In the genomic region with DNA sequence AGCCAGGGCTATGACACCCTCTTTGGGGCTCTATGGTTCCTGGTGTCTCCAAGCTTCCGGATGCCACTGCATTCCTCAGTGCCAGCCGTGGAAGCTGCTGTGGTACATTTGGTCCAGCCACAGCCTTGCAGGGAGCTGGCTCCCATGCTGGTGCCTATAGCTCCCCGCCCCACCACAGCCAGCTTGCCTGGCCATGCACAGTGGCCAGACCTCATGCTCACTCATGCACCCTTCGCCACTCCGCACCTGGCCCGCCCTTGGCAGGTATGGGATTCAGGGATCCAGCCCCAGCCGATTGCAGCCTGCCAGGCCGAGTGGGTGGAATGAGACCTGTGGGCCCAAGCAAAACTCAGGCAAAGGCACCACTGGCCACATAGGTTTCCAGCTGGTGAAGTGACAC, we compare ENCODE assay signal across 23 cellular contexts.
"Had no signal": no experiment of that assay in that cellular context is flagged by ENCODE, and none has a peak within 500 bp of the region (broad histone marks: within the 10 kb centered on the region; RNA-seq: fewer than 3 reads in every experiment).

No MANE protein-coding gene starts in this region.

- H3K27me3 ChIP-seq: heart left ventricle, right atrium auricular region, right lobe of liver, tibial nerve, upper lobe of left lung, vagina had no signal

- H2AFZ ChIP-seq: parathyroid adenoma had no signal

- H3K36me3 ChIP-seq: heart left ventricle, left ventricle myocardium inferior, right atrium auricular region, right lobe of liver, tibial nerve, upper lobe of left lung, vagina had no signal

- H3K4me1 ChIP-seq: heart left ventricle, left ventricle myocardium inferior, parathyroid adenoma, right atrium auricular region, right lobe of liver, tibial nerve, upper lobe of left lung, vagina had no signal

- H3K4me1 Mint-ChIP-seq: immature natural killer cell; memory B cell; naive thymus-derived CD4-positive, alpha-beta T cell; stimulated activated effector memory CD8-positive, alpha-beta T cell treated with anti-CD3 and anti-CD28 coated beads, Interleukin-12 subunit alpha, Interleukin-12 subunit beta, amount 100 ng/mL, for 72 hours; stimulated activated naive CD8-positive, alpha-beta T cell treated with anti-CD3 and anti-CD28 coated beads, Interleukin-15, amount 100 ng/mL, for 72 hours had no signal

- H3K27me3 Mint-ChIP-seq: memory B cell; naive thymus-derived CD4-positive, alpha-beta T cell; natural killer cell treated with Interleukin-12 subunit alpha and Interleukin-12 subunit beta and Interleukin-15 and Interleukin-18, amount 100 ng/mL, for 72 hours; stimulated activated naive CD8-positive, alpha-beta T cell treated with anti-CD3 and anti-CD28 coated beads, Interleukin-15, amount 100 ng/mL, for 72 hours had no signal

- H3K27ac Mint-ChIP-seq: immature natural killer cell; memory B cell; naive thymus-derived CD4-positive, alpha-beta T cell; natural killer cell treated with Interleukin-12 subunit alpha and Interleukin-12 subunit beta and Interleukin-15 and Interleukin-18, amount 100 ng/mL, for 72 hours; stimulated activated effector memory CD8-positive, alpha-beta T cell treated with anti-CD3 and anti-CD28 coated beads, Interleukin-12 subunit alpha, Interleukin-12 subunit beta, amount 100 ng/mL, for 72 hours; stimulated activated naive CD8-positive, alpha-beta T cell treated with anti-CD3 and anti-CD28 coated beads, Interleukin-15, amount 100 ng/mL, for 72 hours had no signal

- H3K4me3 ChIP-seq: heart left ventricle, left ventricle myocardium inferior, lung, mucosa of descending colon, right atrium auricular region, right lobe of liver, skin epidermis, tibial nerve, upper lobe of left lung, vagina had no signal

- H3K4me3 Mint-ChIP-seq: immature natural killer cell; memory B cell; naive thymus-derived CD4-positive, alpha-beta T cell; natural killer cell treated with Interleukin-12 subunit alpha and Interleukin-12 subunit beta and Interleukin-15 and Interleukin-18, amount 100 ng/mL, for 72 hours; stimulated activated effector memory CD8-positive, alpha-beta T cell treated with anti-CD3 and anti-CD28 coated beads, Interleukin-12 subunit alpha, Interleukin-12 subunit beta, amount 100 ng/mL, for 72 hours; stimulated activated naive CD8-positive, alpha-beta T cell treated with anti-CD3 and anti-CD28 coated beads, Interleukin-15, amount 100 ng/mL, for 72 hours had no signal

- ATAC-seq: heart left ventricle; mucosa of descending colon; naive thymus-derived CD4-positive, alpha-beta T cell; natural killer cell treated with Interleukin-12 subunit alpha and Interleukin-12 subunit beta and Interleukin-15 and Interleukin-18, amount 100 ng/mL, for 72 hours; stimulated activated effector memory CD8-positive, alpha-beta T cell treated with anti-CD3 and anti-CD28 coated beads, Interleukin-12 subunit alpha, Interleukin-12 subunit beta, amount 100 ng/mL, for 72 hours; stimulated activated naive CD8-positive, alpha-beta T cell treated with anti-CD3 and anti-CD28 coated beads, Interleukin-15, amount 100 ng/mL, for 72 hours had no signal

- H3K9ac ChIP-seq: parathyroid adenoma had no signal

- H3K9me3 ChIP-seq: heart left ventricle, left ventricle myocardium inferior, mucosa of descending colon, right atrium auricular region, right lobe of liver, tibial nerve, upper lobe of left lung, vagina had no signal

- H3K27ac ChIP-seq: heart left ventricle, left ventricle myocardium inferior, parathyroid adenoma, right atrium auricular region, right lobe of liver, skin epidermis, tibial nerve, upper lobe of left lung, vagina had no signal

- DNase-seq: heart left ventricle; hypothalamus; immature natural killer cell; left ventricle myocardium inferior; midbrain; naive thymus-derived CD4-positive, alpha-beta T cell; nucleus accumbens; right lobe of liver; stimulated activated CD4-positive, alpha-beta T cell treated with anti-CD3 and anti-CD28 coated beads, Interleukin-4, amount 100 ng/mL, for 24 hours; stimulated activated naive CD4-positive, alpha-beta T cell treated with Interleukin-2 at 50 U/mL for 16 hours; stimulated activated naive CD8-positive, alpha-beta T cell treated with anti-CD3 and anti-CD28 coated beads, Interleukin-15, amount 100 ng/mL, for 72 hours; substantia nigra had no signal

- H3K36me3 Mint-ChIP-seq: immature natural killer cell; memory B cell; naive thymus-derived CD4-positive, alpha-beta T cell; stimulated activated effector memory CD8-positive, alpha-beta T cell treated with anti-CD3 and anti-CD28 coated beads, Interleukin-12 subunit alpha, Interleukin-12 subunit beta, amount 100 ng/mL, for 72 hours had no signal
